Comparison of ENCODE assay signal across 8 cellular contexts in genomic region chr2:74552914-74553811, GRCh38. TPM values are rescaled to one million over a fixed set of nuclear protein-coding genes. Genes with fewer than 3 reads are reported as not detected.
A peak's percentile ranks its signal among the peaks of the same experiment; 100 is the strongest.
DNase-seq lines count a peak whose midpoint lies in the region; ATAC-seq, FAIRE-seq and TF ChIP-seq lines count a peak whose summit lies in the region.

No MANE protein-coding gene starts in this region.

- H3K9me3 Mint-ChIP-seq in CD4-positive, alpha-beta memory T cell = peaks cover 0 to 2% (median 0%) of the 10 kb centered on the region in 8 donors

- in situ Hi-C loops in HepG2 (cut with HindIII; ENCODE audit: extremely low pct_ligation_motif_present, low pct_unique_long_range_greater_than_20kb) = no loop called here

- no peak for DNase-seq in CD4-positive, alpha-beta memory T cell
- DNase-seq in HEK293T (ENCODE audit: extremely low spot score) (peak; percentile 30), adipocyte (ENCODE audit: low read depth) (peak; percentile 55), HepG2 (ENCODE audit: low spot score) (no peak), DMS153 treated with DMSO at 0.1 percent for 48 hours (lab: John Stamatoyannopoulos, UW; ENCODE audit: unreplicated experiment) (no peak)
- no peak for DNase-seq in stimulated activated CD4-positive, alpha-beta T cell treated with anti-CD3 and anti-CD28 coated beads, Interleukin-15, amount 100 ng/mL, for 24 hours

- FAIRE-seq in HepG2 (lab: Jason Lieb, UNC) = no peak

- ATAC-seq in HepG2 = peak; percentile 37
- no peak for ATAC-seq in HG03571 (IDR thresholded peaks at IDR 0.05; ENCODE audit: unreplicated experiment)

- H3K9me3 ChIP-seq in CD4-positive, alpha-beta memory T cell (ENCODE audit: control insufficient read depth in 1 of 2, low read length in 2 of 2) = no peaks in the 10 kb centered on the region
- H3K9me3 ChIP-seq in adipocyte (ENCODE audit: control insufficient read depth, low read length) (no peaks in the 10 kb centered on the region), HepG2 (ENCODE audit: low read length) (no peaks in the 10 kb centered on the region)

- H2AFZ ChIP-seq in HepG2 (ENCODE audit: low read length) = peak overlapping the region; percentile 31

- no TSS peak for BruUV-seq in HepG2 (replicated peaks; lab: Mats Ljungman, UMichigan)

- no peak overlapping the region for H3K4me3 ChIP-seq in CD4-positive, alpha-beta memory T cell (ENCODE audit: low read length in 2 of 2)
- H3K4me3 ChIP-seq in adipocyte (ENCODE audit: low read length) (peak overlapping the region; percentile 87), HepG2 (replicated peaks in 1 of 3; ENCODE audit: insufficient read depth in 1 of 3, low read depth in 2 of 3, low read length in 3 of 3) (peak overlapping the region; percentile 62 to 69 (median 69)), urinary bladder (ENCODE audit: low read depth, low read length) (peak overlapping the region; percentile 64)

- TF ChIP-seq CTCF in HepG2 (CRISPR knock-in tag; IDR thresholded peaks at IDR 0.05) = no peak

- peaks cover 10 to 40% (median 24%) of the 10 kb centered on the region in 4 donors for H3K4me1 Mint-ChIP-seq in CD4-positive, alpha-beta memory T cell

- H3K36me3 ChIP-seq in CD4-positive, alpha-beta memory T cell (ENCODE audit: insufficient read depth, low read length) = no peaks in the 10 kb centered on the region
- H3K36me3 ChIP-seq in adipocyte (ENCODE audit: control insufficient read depth, insufficient read depth, low read length, severe bottlenecking) (peaks cover 5% of the 10 kb centered on the region), HepG2 (replicated peaks in 1 of 2; ENCODE audit: control insufficient read depth in 1 of 2, insufficient read depth in 2 of 2, low read length in 2 of 2) (no peaks in the 10 kb centered on the region), urinary bladder (ENCODE audit: insufficient read depth) (no peaks in the 10 kb centered on the region)

- H3K27ac ChIP-seq in CD4-positive, alpha-beta memory T cell (ENCODE audit: low read depth, low read length) = no peak overlapping the region
- H3K27ac ChIP-seq in HepG2 (ENCODE audit: extremely low read length, insufficient read depth, low read length) (no peak overlapping the region), urinary bladder (ENCODE audit: low read depth) (no peak overlapping the region)

- intact Hi-C loops in CD4-positive, alpha-beta memory T cell (cut with micrococcal nuclease) = loop anchor here (10.0 kb wide), 1 partner anchor 158 kb away; no protein-coding TSS in a partner anchor
- intact Hi-C loops in HepG2 (cut with micrococcal nuclease; ENCODE audit: unreplicated experiment) = no loop called here

- H3K4me1 ChIP-seq in CD4-positive, alpha-beta memory T cell (ENCODE audit: insufficient read depth, low read length) = peaks cover 29% of the 10 kb centered on the region
- peaks cover 30% of the 10 kb centered on the region for H3K4me1 ChIP-seq in adipocyte (ENCODE audit: control insufficient read depth, insufficient read depth, low read length)
- H3K4me1 ChIP-seq in HepG2 (ENCODE audit: insufficient read depth, low read length) = peaks cover 68% of the 10 kb centered on the region
- no peaks in the 10 kb centered on the region for H3K4me1 ChIP-seq in urinary bladder (ENCODE audit: insufficient read depth)

- peaks cover 0 to 20% of the 10 kb centered on the region in 2 donors for H3K36me3 Mint-ChIP-seq in CD4-positive, alpha-beta memory T cell

- H3K9ac ChIP-seq in adipocyte (ENCODE audit: low read length) (peak overlapping the region; percentile 87), HepG2 (ENCODE audit: insufficient read depth, low read depth, low read length) (peak overlapping the region; percentile 42)

- peak overlapping the region; percentile 92 for H3K4me2 ChIP-seq in HepG2 (ENCODE audit: low read depth, low read length)

- CTCF ChIA-PET in CD4-positive, alpha-beta memory T cell (lab: Charles Lee; ENCODE audit: partially characterized antibody) = no interaction called here
- CTCF ChIA-PET in HEK293T (lab: Yijun Ruan, JAX) (no interaction called here), HepG2 (lab: Yijun Ruan, JAX; ENCODE audit: low intra/inter-chr PET ratio, low total read pairs) (no interaction called here)

- WGBS in HepG2 (ENCODE audit: low lambda C conversion rate) = 7% methylated on average over 20 of the region's 27 CpGs
- WGBS in urinary bladder = 30% methylated on average over 27 of the region's 27 CpGs

- TF ChIP-seq EP300 in HepG2 (IDR thresholded peaks at IDR 0.05; ENCODE audit: low read depth in 2 of 2, low read length in 2 of 2) (no peak), HepG2 (CRISPR knock-in tag; IDR thresholded peaks at IDR 0.05; ENCODE audit: borderline replicate concordance) (no peak)

- H3K27ac Mint-ChIP-seq in CD4-positive, alpha-beta memory T cell = peak overlapping the region; percentile 70 to 92 (median 79)

- H3K27me3 ChIP-seq in CD4-positive, alpha-beta memory T cell (ENCODE audit: insufficient read depth, low read length) = peaks cover 22% of the 10 kb centered on the region
- no peaks in the 10 kb centered on the region for H3K27me3 ChIP-seq in adipocyte (replicated peaks; ENCODE audit: control insufficient read depth, insufficient read depth, low read length)
- H3K27me3 ChIP-seq in HepG2 (ENCODE audit: control insufficient read depth in 1 of 2, insufficient read depth in 2 of 2, low read length in 2 of 2) = peaks cover 3 to 17% of the 10 kb centered on the region in 2 experiments; a peak in 2 of 5 replicates

- no peak for TF ChIP-seq POLR2A in HepG2 (IDR thresholded peaks at IDR 0.05; ENCODE audit: insufficient read depth in 1 of 2, low read depth in 2 of 2, low read length in 2 of 2)

- TF ChIP-seq RAD21 in HepG2 (CRISPR knock-in tag; IDR thresholded peaks at IDR 0.05) = no peak

- peaks cover 15 to 29% of the 10 kb centered on the region in 2 donors for H3K27me3 Mint-ChIP-seq in CD4-positive, alpha-beta memory T cell

- no peaks in the 10 kb centered on the region for H4K20me1 ChIP-seq in HepG2 (ENCODE audit: insufficient read depth, low read length)

- H3K4me3 Mint-ChIP-seq in CD4-positive, alpha-beta memory T cell = peak overlapping the region; percentile 70 to 87 (median 78)

- POLR2A ChIA-PET in CD4-positive, alpha-beta memory T cell (lab: Charles Lee; ENCODE audit: partially characterized antibody) = interaction anchor here (0.8 to 1.3 kb wide), 4 partner anchors 37 to 161 kb away, joined by 3 to 4 read pairs (median 3); partner anchors contain the start of genes CCDC142 and TTC31
- POLR2A ChIA-PET in HEK293T (lab: Yijun Ruan, JAX) (interaction anchor here (0.9 to 1.6 kb wide), 5 partner anchors 15 to 95 kb away, joined by 3 to 6 read pairs (median 3); partner anchors contain the start of genes AUP1, HTRA2 and WBP1), HepG2 (lab: Yijun Ruan, JAX) (interaction anchor here (1.5 to 1.7 kb wide), 2 partner anchors 46 to 71 kb away, joined by 4 read pairs; partner anchors contain the start of genes CCDC142, PCGF1 and TTC31)

- H3K79me2 ChIP-seq in HepG2 (ENCODE audit: insufficient read depth, low read length) = no peaks in the 10 kb centered on the region

RNA-seq across cellular contexts. Expression of gene LOXL3, which starts 0.6 kb away (rescaled TPM):
- total RNA-seq in CD4-positive, alpha-beta memory T cell = under 1 TPM; 0.25 to 0.32 TPM
- not detected for polyA plus RNA-seq in CD4-positive, alpha-beta memory T cell
- total RNA-seq in HepG2 (2016; rRNA removed; fragmentation: Illumina TruSeq; extraction: Trizol) = 0.39 and 0.55 TPM in 2 replicates
- not detected in 2 replicates for total RNA-seq in HepG2 (2016; cell fraction: cytosol; rRNA removed; fragmentation: Illumina TruSeq; extraction: Trizol; ENCODE audit: low read depth)
- 0.36 and 0.82 TPM in 2 replicates for total RNA-seq in HepG2 (2016; cell fraction: insoluble cytoplasmic fraction; rRNA removed; fragmentation: Illumina TruSeq; extraction: Trizol)
- 0.09 and 0.10 TPM in 2 replicates for total RNA-seq in HepG2 (2016; cell fraction: membrane; rRNA removed; fragmentation: Illumina TruSeq; extraction: Trizol)
- total RNA-seq in HepG2 (2016; cell fraction: nucleus; rRNA removed; fragmentation: Illumina TruSeq; extraction: Trizol) = 0.60 and 0.84 TPM in 2 replicates
- polyA plus RNA-seq in HepG2 (2011; rRNA removed) = 6.5 and 7.2 TPM in 2 replicates
- 6.0 and 6.6 TPM in 2 replicates for polyA plus RNA-seq in HepG2 (2011; cell fraction: cytosol; rRNA removed)
- polyA plus RNA-seq in HepG2 (2011; cell fraction: nucleus; rRNA removed) = 9.6 and 11.7 TPM in 2 replicates
- 4.3 and 13.1 TPM in 2 replicates for polyA plus RNA-seq in HepG2 (2012)
- polyA plus RNA-seq in HepG2 (2016; cell fraction: cytosol; fragmentation: Illumina TruSeq; extraction: Trizol; ENCODE audit: low read depth) = 0.19 TPM in 1 of 2 replicates, not detected in the other
- 0.13 and 0.20 TPM in 2 replicates for polyA plus RNA-seq in HepG2 (2016; cell fraction: insoluble cytoplasmic fraction; fragmentation: Illumina TruSeq; extraction: Trizol; ENCODE audit: low read depth)
- polyA plus RNA-seq in HepG2 (2016; cell fraction: membrane; fragmentation: Illumina TruSeq; extraction: Trizol; ENCODE audit: low read depth) = 0.07 and 0.14 TPM in 2 replicates
- 1.2 and 1.6 TPM in 2 replicates for polyA plus RNA-seq in HepG2 (2016; cell fraction: nucleus; fragmentation: Illumina TruSeq; extraction: Trizol; ENCODE audit: insufficient read depth, low read depth)
- 0.72 and 6.0 TPM in 2 replicates for polyA minus RNA-seq in HepG2 (2011; rRNA and poly(A)+ RNA removed; ENCODE audit: low replicate concordance)
- polyA minus RNA-seq in HepG2 (2011; cell fraction: cytosol; rRNA and poly(A)+ RNA removed) = 1.9 and 5.7 TPM in 2 replicates
- polyA minus RNA-seq in HepG2 (2011; cell fraction: nucleus; rRNA and poly(A)+ RNA removed) = 4.0 TPM in 2 replicates
- 14.6 TPM for total RNA-seq in urinary bladder
- polyA plus RNA-seq in urinary bladder = 8.6 TPM

RNA-seq across cellular contexts. Expression of gene DOK1, which starts 1.4 kb away (rescaled TPM):
- total RNA-seq in CD4-positive, alpha-beta memory T cell = 10 to 100 TPM; 34.8 to 35.7 TPM
- polyA plus RNA-seq in CD4-positive, alpha-beta memory T cell = 10 to 100 TPM; 14.2 to 26.8 TPM
- total RNA-seq in HepG2 (2016; rRNA removed; fragmentation: Illumina TruSeq; extraction: Trizol) (0.53 and 0.66 TPM in 2 replicates), urinary bladder (6.0 TPM)
- 0.20 and 0.26 TPM in 2 replicates for total RNA-seq in HepG2 (2016; cell fraction: cytosol; rRNA removed; fragmentation: Illumina TruSeq; extraction: Trizol; ENCODE audit: low read depth)
- total RNA-seq in HepG2 (2016; cell fraction: insoluble cytoplasmic fraction; rRNA removed; fragmentation: Illumina TruSeq; extraction: Trizol) = 0.73 and 0.74 TPM in 2 replicates
- total RNA-seq in HepG2 (2016; cell fraction: membrane; rRNA removed; fragmentation: Illumina TruSeq; extraction: Trizol) = 0.46 and 0.79 TPM in 2 replicates
- 0.34 and 0.87 TPM in 2 replicates for total RNA-seq in HepG2 (2016; cell fraction: nucleus; rRNA removed; fragmentation: Illumina TruSeq; extraction: Trizol)
- polyA plus RNA-seq in HepG2 (2011; rRNA removed) (0.74 and 0.84 TPM in 2 replicates), urinary bladder (18.7 TPM)
- polyA plus RNA-seq in HepG2 (2011; cell fraction: cytosol; rRNA removed) = 0.74 and 0.95 TPM in 2 replicates
- polyA plus RNA-seq in HepG2 (2011; cell fraction: nucleus; rRNA removed) = 0.97 and 1.7 TPM in 2 replicates
- polyA plus RNA-seq in HepG2 (2012) = 1.3 and 1.6 TPM in 2 replicates
- polyA plus RNA-seq in HepG2 (2016; cell fraction: cytosol; fragmentation: Illumina TruSeq; extraction: Trizol; ENCODE audit: low read depth) = 0.22 and 0.43 TPM in 2 replicates
- 0.35 and 0.96 TPM in 2 replicates for polyA plus RNA-seq in HepG2 (2016; cell fraction: insoluble cytoplasmic fraction; fragmentation: Illumina TruSeq; extraction: Trizol; ENCODE audit: low read depth)
- 0.50 and 0.79 TPM in 2 replicates for polyA plus RNA-seq in HepG2 (2016; cell fraction: membrane; fragmentation: Illumina TruSeq; extraction: Trizol; ENCODE audit: low read depth)
- 0.36 and 0.63 TPM in 2 replicates for polyA plus RNA-seq in HepG2 (2016; cell fraction: nucleus; fragmentation: Illumina TruSeq; extraction: Trizol; ENCODE audit: insufficient read depth, low read depth)
- polyA minus RNA-seq in HepG2 (2011; rRNA and poly(A)+ RNA removed; ENCODE audit: low replicate concordance) = 1.5 and 3.0 TPM in 2 replicates
- 0.40 and 0.62 TPM in 2 replicates for polyA minus RNA-seq in HepG2 (2011; cell fraction: cytosol; rRNA and poly(A)+ RNA removed)
- 0.64 and 1.4 TPM in 2 replicates for polyA minus RNA-seq in HepG2 (2011; cell fraction: nucleus; rRNA and poly(A)+ RNA removed)

RNA-seq across cellular contexts. Expression of gene HTRA2, which starts 23.4 kb away (rescaled TPM):
- total RNA-seq in CD4-positive, alpha-beta memory T cell = 10 to 100 TPM; 39.8 to 41.1 TPM
- 10 to 100 TPM; 22.0 to 25.7 TPM for polyA plus RNA-seq in CD4-positive, alpha-beta memory T cell
- total RNA-seq in HepG2 (2016; rRNA removed; fragmentation: Illumina TruSeq; extraction: Trizol) (37.0 and 47.7 TPM in 2 replicates), urinary bladder (25.1 TPM)
- 13.0 and 16.0 TPM in 2 replicates for total RNA-seq in HepG2 (2016; cell fraction: cytosol; rRNA removed; fragmentation: Illumina TruSeq; extraction: Trizol; ENCODE audit: low read depth)
- 32.1 and 51.7 TPM in 2 replicates for total RNA-seq in HepG2 (2016; cell fraction: insoluble cytoplasmic fraction; rRNA removed; fragmentation: Illumina TruSeq; extraction: Trizol)
- total RNA-seq in HepG2 (2016; cell fraction: membrane; rRNA removed; fragmentation: Illumina TruSeq; extraction: Trizol) = 24.9 and 25.2 TPM in 2 replicates
- 34.3 and 38.8 TPM in 2 replicates for total RNA-seq in HepG2 (2016; cell fraction: nucleus; rRNA removed; fragmentation: Illumina TruSeq; extraction: Trizol)
- polyA plus RNA-seq in HepG2 (2011; rRNA removed) (50.3 and 56.1 TPM in 2 replicates), urinary bladder (37.3 TPM)
- polyA plus RNA-seq in HepG2 (2011; cell fraction: cytosol; rRNA removed) = 53.8 and 61.4 TPM in 2 replicates
- polyA plus RNA-seq in HepG2 (2011; cell fraction: nucleus; rRNA removed) = 92.9 and 109 TPM in 2 replicates
- 40.6 and 45.3 TPM in 2 replicates for polyA plus RNA-seq in HepG2 (2012)
- polyA plus RNA-seq in HepG2 (2016; cell fraction: cytosol; fragmentation: Illumina TruSeq; extraction: Trizol; ENCODE audit: low read depth) = 12.6 and 14.4 TPM in 2 replicates
- 35.6 and 37.4 TPM in 2 replicates for polyA plus RNA-seq in HepG2 (2016; cell fraction: insoluble cytoplasmic fraction; fragmentation: Illumina TruSeq; extraction: Trizol; ENCODE audit: low read depth)
- 20.3 and 20.9 TPM in 2 replicates for polyA plus RNA-seq in HepG2 (2016; cell fraction: membrane; fragmentation: Illumina TruSeq; extraction: Trizol; ENCODE audit: low read depth)
- polyA plus RNA-seq in HepG2 (2016; cell fraction: nucleus; fragmentation: Illumina TruSeq; extraction: Trizol; ENCODE audit: insufficient read depth, low read depth) = 59.5 and 59.8 TPM in 2 replicates
- polyA minus RNA-seq in HepG2 (2011; rRNA and poly(A)+ RNA removed; ENCODE audit: low replicate concordance) = 72.4 and 106 TPM in 2 replicates
- polyA minus RNA-seq in HepG2 (2011; cell fraction: cytosol; rRNA and poly(A)+ RNA removed) = 20.8 and 28.5 TPM in 2 replicates
- 35.9 and 51.6 TPM in 2 replicates for polyA minus RNA-seq in HepG2 (2011; cell fraction: nucleus; rRNA and poly(A)+ RNA removed)

RNA-seq across cellular contexts. Expression of gene AUP1, which starts 23.7 kb away (rescaled TPM):
- 100 to 1,000 TPM; 153 to 158 TPM for total RNA-seq in CD4-positive, alpha-beta memory T cell
- polyA plus RNA-seq in CD4-positive, alpha-beta memory T cell = 100 to 1,000 TPM in 1 of 2 donors, 10 to 100 TPM in 1; 91.3 to 123 TPM
- total RNA-seq in HepG2 (2016; rRNA removed; fragmentation: Illumina TruSeq; extraction: Trizol) = 67.0 and 174 TPM in 2 replicates
- total RNA-seq in HepG2 (2016; cell fraction: cytosol; rRNA removed; fragmentation: Illumina TruSeq; extraction: Trizol; ENCODE audit: low read depth) = 95.5 and 114 TPM in 2 replicates
- total RNA-seq in HepG2 (2016; cell fraction: insoluble cytoplasmic fraction; rRNA removed; fragmentation: Illumina TruSeq; extraction: Trizol) = 65.6 and 181 TPM in 2 replicates
- total RNA-seq in HepG2 (2016; cell fraction: membrane; rRNA removed; fragmentation: Illumina TruSeq; extraction: Trizol) = 120 and 144 TPM in 2 replicates
- 197 and 227 TPM in 2 replicates for total RNA-seq in HepG2 (2016; cell fraction: nucleus; rRNA removed; fragmentation: Illumina TruSeq; extraction: Trizol)
- 267 and 291 TPM in 2 replicates for polyA plus RNA-seq in HepG2 (2011; rRNA removed)
- polyA plus RNA-seq in HepG2 (2011; cell fraction: cytosol; rRNA removed) = 214 and 249 TPM in 2 replicates
- 1,050 and 1,263 TPM in 2 replicates for polyA plus RNA-seq in HepG2 (2011; cell fraction: nucleus; rRNA removed)
- polyA plus RNA-seq in HepG2 (2012) = 138 and 140 TPM in 2 replicates
- 118 and 134 TPM in 2 replicates for polyA plus RNA-seq in HepG2 (2016; cell fraction: cytosol; fragmentation: Illumina TruSeq; extraction: Trizol; ENCODE audit: low read depth)
- polyA plus RNA-seq in HepG2 (2016; cell fraction: insoluble cytoplasmic fraction; fragmentation: Illumina TruSeq; extraction: Trizol; ENCODE audit: low read depth) = 70.3 and 84.7 TPM in 2 replicates
- 127 and 139 TPM in 2 replicates for polyA plus RNA-seq in HepG2 (2016; cell fraction: membrane; fragmentation: Illumina TruSeq; extraction: Trizol; ENCODE audit: low read depth)
- 543 and 555 TPM in 2 replicates for polyA plus RNA-seq in HepG2 (2016; cell fraction: nucleus; fragmentation: Illumina TruSeq; extraction: Trizol; ENCODE audit: insufficient read depth, low read depth)
- 211 and 273 TPM in 2 replicates for polyA minus RNA-seq in HepG2 (2011; rRNA and poly(A)+ RNA removed; ENCODE audit: low replicate concordance)
- 79.8 and 82.9 TPM in 2 replicates for polyA minus RNA-seq in HepG2 (2011; cell fraction: cytosol; rRNA and poly(A)+ RNA removed)
- 199 and 204 TPM in 2 replicates for polyA minus RNA-seq in HepG2 (2011; cell fraction: nucleus; rRNA and poly(A)+ RNA removed)
- 57.7 TPM for total RNA-seq in urinary bladder
- polyA plus RNA-seq in urinary bladder = 112 TPM

RNA-seq across cellular contexts. Expression of gene DQX1, which starts 27.1 kb away (rescaled TPM):
- total RNA-seq in CD4-positive, alpha-beta memory T cell = under 1 TPM; 0.35 to 0.44 TPM
- polyA plus RNA-seq in CD4-positive, alpha-beta memory T cell = not detected
- total RNA-seq in HepG2 (2016; rRNA removed; fragmentation: Illumina TruSeq; extraction: Trizol) (23.9 and 27.6 TPM in 2 replicates), urinary bladder (0.37 TPM)
- 2.6 and 3.3 TPM in 2 replicates for total RNA-seq in HepG2 (2016; cell fraction: cytosol; rRNA removed; fragmentation: Illumina TruSeq; extraction: Trizol; ENCODE audit: low read depth)
- 22.2 and 26.8 TPM in 2 replicates for total RNA-seq in HepG2 (2016; cell fraction: insoluble cytoplasmic fraction; rRNA removed; fragmentation: Illumina TruSeq; extraction: Trizol)
- total RNA-seq in HepG2 (2016; cell fraction: membrane; rRNA removed; fragmentation: Illumina TruSeq; extraction: Trizol) = 5.5 and 6.0 TPM in 2 replicates
- 33.6 and 38.9 TPM in 2 replicates for total RNA-seq in HepG2 (2016; cell fraction: nucleus; rRNA removed; fragmentation: Illumina TruSeq; extraction: Trizol)
- polyA plus RNA-seq in HepG2 (2011; rRNA removed) (72.9 and 89.8 TPM in 2 replicates), urinary bladder (0.27 TPM)
- polyA plus RNA-seq in HepG2 (2011; cell fraction: cytosol; rRNA removed) = 26.2 and 34.1 TPM in 2 replicates
- polyA plus RNA-seq in HepG2 (2011; cell fraction: nucleus; rRNA removed) = 328 and 444 TPM in 2 replicates
- polyA plus RNA-seq in HepG2 (2012) = 18.7 and 45.3 TPM in 2 replicates
- 1.8 and 2.4 TPM in 2 replicates for polyA plus RNA-seq in HepG2 (2016; cell fraction: cytosol; fragmentation: Illumina TruSeq; extraction: Trizol; ENCODE audit: low read depth)
- 24.5 and 26.6 TPM in 2 replicates for polyA plus RNA-seq in HepG2 (2016; cell fraction: insoluble cytoplasmic fraction; fragmentation: Illumina TruSeq; extraction: Trizol; ENCODE audit: low read depth)
- polyA plus RNA-seq in HepG2 (2016; cell fraction: membrane; fragmentation: Illumina TruSeq; extraction: Trizol; ENCODE audit: low read depth) = 3.1 and 3.3 TPM in 2 replicates
- 74.4 and 79.7 TPM in 2 replicates for polyA plus RNA-seq in HepG2 (2016; cell fraction: nucleus; fragmentation: Illumina TruSeq; extraction: Trizol; ENCODE audit: insufficient read depth, low read depth)
- 0.37 and 58.7 TPM in 2 replicates for polyA minus RNA-seq in HepG2 (2011; rRNA and poly(A)+ RNA removed; ENCODE audit: low replicate concordance)
- polyA minus RNA-seq in HepG2 (2011; cell fraction: cytosol; rRNA and poly(A)+ RNA removed) = 15.7 and 18.8 TPM in 2 replicates
- 68.4 and 72.2 TPM in 2 replicates for polyA minus RNA-seq in HepG2 (2011; cell fraction: nucleus; rRNA and poly(A)+ RNA removed)

Comparison
In these comparisons a context has a peak if more than half of its experiments do, and no peak if none do; other contexts are left out.
1. DNase-seq: peak in HEK293T (single experiment) and adipocyte (single experiment); none in CD4-positive, alpha-beta memory T cell (0 of 5), HepG2 (single experiment), stimulated activated CD4-positive, alpha-beta T cell treated with anti-CD3 and anti-CD28 coated beads, Interleukin-15, amount 100 ng/mL, for 24 hours (single experiment) and DMS153 treated with DMSO at 0.1 percent for 48 hours (single experiment).
2. H3K4me3 ChIP-seq: peak in adipocyte (single experiment), HepG2 (3 of 3) and urinary bladder (single experiment); none in CD4-positive, alpha-beta memory T cell (0 of 2).